In genomic region chr3:186286114-186286513, GRCh38 we compare ENCODE assay signal across 13 cellular contexts.
"Had no signal": no experiment of that assay in that cellular context is flagged by ENCODE, and none has a peak within 500 bp of the region (broad histone marks: within the 10 kb centered on the region; RNA-seq: fewer than 3 reads in every experiment).

No MANE protein-coding gene starts in this region.

- H3K4me1 ChIP-seq: gastrocnemius medialis, uterus had no signal

- H3K27ac Mint-ChIP-seq: activated CD4-positive, alpha-beta memory T cell treated with anti-CD3 and anti-CD28 coated beads for 36 hours; activated naive CD8-positive, alpha-beta T cell treated with anti-CD3 and anti-CD28 coated beads for 36 hours; mesothelial cell of epicardium; T-helper 2 cell treated with Interferon-gamma antibody and Interleukin-4, amounts not matched to agents 5 μg/mL and 100 μg/mL, for 36 hours had no signal

- H3K27ac ChIP-seq: esophagus squamous epithelium, gastrocnemius medialis, pancreas, skin epidermis, uterus had no signal

- H3K36me3 Mint-ChIP-seq: activated CD4-positive, alpha-beta memory T cell treated with anti-CD3 and anti-CD28 coated beads for 36 hours; activated naive CD8-positive, alpha-beta T cell treated with anti-CD3 and anti-CD28 coated beads for 36 hours; mesothelial cell of epicardium had no signal

- H3K27me3 Mint-ChIP-seq: activated naive CD8-positive, alpha-beta T cell treated with anti-CD3 and anti-CD28 coated beads for 36 hours had no signal

- ATAC-seq: gastrocnemius medialis, pancreas had no signal

- H3K9me3 ChIP-seq: esophagus squamous epithelium, gastrocnemius medialis, pancreas, uterus had no signal

- DNase-seq: activated CD4-positive, alpha-beta memory T cell treated with anti-CD3 and anti-CD28 coated beads for 36 hours; activated gamma-delta T cell treated with Interleukin-2 at 50 U/mL for 16 hours; activated naive CD8-positive, alpha-beta T cell treated with anti-CD3 and anti-CD28 coated beads for 36 hours; activated T-cell treated with anti-CD3 and anti-CD28 coated beads, Interleukin-2, amount 50 U/mL, for 48 hours; esophagus squamous epithelium; gastrocnemius medialis; kidney glomerular epithelial cell; pancreas; stimulated activated CD4-positive, alpha-beta T cell treated with anti-CD3 and anti-CD28 coated beads, Interleukin-4, amount 100 ng/mL, for 4 hours; uterus had no signal

- H3K4me3 Mint-ChIP-seq: activated CD4-positive, alpha-beta memory T cell treated with anti-CD3 and anti-CD28 coated beads for 36 hours; activated naive CD8-positive, alpha-beta T cell treated with anti-CD3 and anti-CD28 coated beads for 36 hours; mesothelial cell of epicardium; T-helper 2 cell treated with Interferon-gamma antibody and Interleukin-4, amounts not matched to agents 5 μg/mL and 100 μg/mL, for 36 hours had no signal

- H3K36me3 ChIP-seq: esophagus squamous epithelium, gastrocnemius medialis, pancreas, uterus had no signal

- H3K4me1 Mint-ChIP-seq: activated naive CD8-positive, alpha-beta T cell treated with anti-CD3 and anti-CD28 coated beads for 36 hours had no signal

- H3K27me3 ChIP-seq: esophagus squamous epithelium, gastrocnemius medialis, pancreas, uterus had no signal

- H3K4me3 ChIP-seq: esophagus squamous epithelium, gastrocnemius medialis, pancreas, skin epidermis, uterus had no signal

- H3K9me3 Mint-ChIP-seq: activated CD4-positive, alpha-beta memory T cell treated with anti-CD3 and anti-CD28 coated beads for 36 hours; activated naive CD8-positive, alpha-beta T cell treated with anti-CD3 and anti-CD28 coated beads for 36 hours; mesothelial cell of epicardium; T-helper 2 cell treated with Interferon-gamma antibody and Interleukin-4, amounts not matched to agents 5 μg/mL and 100 μg/mL, for 36 hours had no signal
